In genomic region chr3:70184105-70184504, GRCh38 we compare ENCODE assay signal across 27 cellular contexts.
"Had no signal": no experiment of that assay in that cellular context is flagged by ENCODE, and none has a peak within 500 bp of the region (broad histone marks: within the 10 kb centered on the region; RNA-seq: fewer than 3 reads in every experiment).

No MANE protein-coding gene starts in this region.

- H3K36me3 ChIP-seq: colonic mucosa, esophagus muscularis mucosa, esophagus squamous epithelium, gastrocnemius medialis, gastroesophageal sphincter, heart left ventricle, heart right ventricle had no signal

- DNase-seq: colonic mucosa; cortex of kidney; dorsolateral prefrontal cortex; effector CD4-positive, alpha-beta T cell; effector CD8-positive, alpha-beta T cell; effector memory CD4-positive, alpha-beta T cell; effector memory CD8-positive, alpha-beta T cell; endodermal cell; erythroblast; esophagus squamous epithelium; foreskin fibroblast; foreskin keratinocyte; foreskin melanocyte; gastrocnemius medialis; glutamatergic neuron; head of caudate nucleus; heart left ventricle; heart right ventricle had no signal

- H3K9me3 ChIP-seq: colonic mucosa, esophagus muscularis mucosa, esophagus squamous epithelium, gastrocnemius medialis, gastroesophageal sphincter, heart left ventricle, heart right ventricle had no signal

- H3K27me3 ChIP-seq: colonic mucosa, esophagus muscularis mucosa, foreskin keratinocyte, gastrocnemius medialis, gastroesophageal sphincter had no signal

- H3K4me3 ChIP-seq: colonic mucosa, coronary artery, dorsolateral prefrontal cortex, esophagus muscularis mucosa, esophagus squamous epithelium, gastrocnemius medialis, gastroesophageal sphincter, heart left ventricle, heart right ventricle had no signal

- ATAC-seq: effector memory CD8-positive, alpha-beta T cell; esophagus mucosa; foreskin keratinocyte; gastrocnemius medialis; gastroesophageal sphincter; heart left ventricle; heart right ventricle had no signal

- FAIRE-seq: colon, endometrium, endothelial cell of umbilical vein, frontal cortex had no signal

- H3K27ac ChIP-seq: colonic mucosa, coronary artery, dorsolateral prefrontal cortex, epithelial cell of prostate, esophagus muscularis mucosa, esophagus squamous epithelium, foreskin keratinocyte, gastrocnemius medialis, gastroesophageal sphincter, heart left ventricle, heart right ventricle had no signal

- H3K4me1 ChIP-seq: colonic mucosa, esophagus squamous epithelium, foreskin keratinocyte, gastrocnemius medialis, heart left ventricle, heart right ventricle had no signal
